ENCODE assay signal across 20 cellular contexts in genomic region chr6:165959627-165960026, GRCh38.
A peak's percentile ranks its signal among the peaks of the same experiment; 100 is the strongest.
DNase-seq lines count a peak whose midpoint lies in the region; ATAC-seq, FAIRE-seq and TF ChIP-seq lines count a peak whose summit lies in the region.
"Had no signal": no experiment of that assay in that cellular context is flagged by ENCODE, and none has a peak within 500 bp of the region (broad histone marks: within the 10 kb centered on the region; RNA-seq: fewer than 3 reads in every experiment).

No MANE protein-coding gene starts in this region.

- POLR2A ChIA-PET in A549 (lab: Yijun Ruan, JAX) = no interaction called here

- no peak for TF ChIP-seq EP300 in A549 (IDR thresholded peaks at IDR 0.05)

- intact Hi-C loops in posterior vena cava (cut with DNase I) = no loop called here

- no peak overlapping the region for H3K4me3 ChIP-seq in A549
- H3K4me3 ChIP-seq: BLaER1 had no signal

- FAIRE-seq in A549 (lab: Jason Lieb, UNC) = no peak
- FAIRE-seq: D721Med, G401.6, GM12891, GM19239 had no signal

- CTCF ChIA-PET in A549 (lab: Yijun Ruan, JAX) = interaction anchor here (1.3 kb wide), 1 partner anchor 138 kb away, joined by 7 read pairs; no protein-coding TSS in a partner anchor

- TF ChIP-seq POLR2A in A549 (IDR thresholded peaks at IDR 0.05; ENCODE audit: low read length) = no peak

- 86% methylated on average over 5 of the region's 5 CpGs for WGBS in A549 (ENCODE audit: missing lambda C conversion rate)

- peak overlapping the region in 1 of 2 experiments; percentile 42; a peak in 1 of 6 replicates for H3K27ac ChIP-seq in A549
- H3K27ac ChIP-seq: 22Rv1, BLaER1 had no signal

- TF ChIP-seq CTCF in A549 (IDR thresholded peaks at IDR 0.05) = no peak

- no peak; a peak in 1 of 6 replicates for ATAC-seq in A549

- 0 out of 3 replicates have a peak overlapping the region, but pooled peaks have one; percentile 4 for H3K4me2 ChIP-seq in A549
- H3K4me2 ChIP-seq: BLaER1 had no signal

- no peak for TF ChIP-seq RAD21 in A549 (conservative IDR thresholded peaks at IDR 0.05 in 1 of 2, IDR thresholded peaks at IDR 0.05 in 1 of 2)

- H3K9me3 ChIP-seq in A549 = no peaks in the 10 kb centered on the region
- H3K9me3 ChIP-seq: BE2C had no signal

- DNase-seq in A549 (ENCODE audit: low read depth in 1 of 2, low spot score in 1 of 2) (no peak), posterior vena cava (ENCODE audit: low spot score) (peak; percentile 58), hypothalamus (lab: John Stamatoyannopoulos, UW) (no peak), hippocampal formation (lab: John Stamatoyannopoulos, UW) (no peak)
- DNase-seq: ACHN; BE2C; C1 segment of cervical spinal cord; CD4-positive, alpha-beta memory T cell; CD4-positive, CD25-positive, alpha-beta regulatory T cell; CD8-positive, alpha-beta memory T cell; COR-L47; DMS79 treated with DMSO at 0.1 percent for 48 hours; GF-D8 had no signal

- H3K4me1 ChIP-seq in A549 = peaks cover 81% of the 10 kb centered on the region
- H3K4me1 ChIP-seq: BE2C, BLaER1 had no signal

TF ChIP-seq in A549, 52 proteins besides CTCF, POLR2A, EP300 and RAD21:
- TF ChIP-seq JUNB (IDR thresholded peaks at IDR 0.05) (no peak), SMC3 (IDR thresholded peaks at IDR 0.05) (no peak), HEYL (CRISPR knock-in tag; IDR thresholded peaks at IDR 0.05) (no peak), NR3C1 (IDR thresholded peaks at IDR 0.05) (no peak), EHF (CRISPR knock-in tag; IDR thresholded peaks at IDR 0.05) (no peak), CHD4 (IDR thresholded peaks at IDR 0.05; ENCODE audit: borderline replicate concordance) (no peak), CEBPB (IDR thresholded peaks at IDR 0.05) (no peak), NFE2L2 (conservative IDR thresholded peaks at IDR 0.05; ENCODE audit: low read length) (no peak), ESRRA (IDR thresholded peaks at IDR 0.05; ENCODE audit: borderline replicate concordance, low read length) (no peak), CBX2 (IDR thresholded peaks at IDR 0.05; ENCODE audit: borderline replicate concordance, low read depth) (no peak), MYC (IDR thresholded peaks at IDR 0.05; ENCODE audit: borderline replicate concordance, low read length) (no peak), JUN (IDR thresholded peaks at IDR 0.05) (no peak), RARB (CRISPR knock-in tag; IDR thresholded peaks at IDR 0.05) (no peak), KDM5A (IDR thresholded peaks at IDR 0.05) (no peak), RCOR1 (IDR thresholded peaks at IDR 0.05; ENCODE audit: low read depth, low read length) (no peak), HOXA7 (CRISPR knock-in tag; IDR thresholded peaks at IDR 0.05) (no peak), CBX8 (IDR thresholded peaks at IDR 0.05) (no peak)
- TF ChIP-seq, protein P1, sequence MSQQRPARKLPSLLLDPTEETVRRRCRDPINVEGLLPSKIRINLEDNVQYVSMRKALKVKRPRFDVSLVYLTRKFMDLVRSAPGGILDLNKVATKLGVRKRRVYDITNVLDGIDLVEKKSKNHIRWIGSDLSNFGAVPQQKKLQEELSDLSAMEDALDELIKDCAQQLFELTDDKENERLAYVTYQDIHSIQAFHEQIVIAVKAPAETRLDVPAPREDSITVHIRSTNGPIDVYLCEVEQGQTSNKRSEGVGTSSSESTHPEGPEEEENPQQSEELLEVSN (IDR thresholded peaks at IDR 0.05; ENCODE audit: borderline replicate concordance, low read depth) = no peak
- TF ChIP-seq, protein P2, sequence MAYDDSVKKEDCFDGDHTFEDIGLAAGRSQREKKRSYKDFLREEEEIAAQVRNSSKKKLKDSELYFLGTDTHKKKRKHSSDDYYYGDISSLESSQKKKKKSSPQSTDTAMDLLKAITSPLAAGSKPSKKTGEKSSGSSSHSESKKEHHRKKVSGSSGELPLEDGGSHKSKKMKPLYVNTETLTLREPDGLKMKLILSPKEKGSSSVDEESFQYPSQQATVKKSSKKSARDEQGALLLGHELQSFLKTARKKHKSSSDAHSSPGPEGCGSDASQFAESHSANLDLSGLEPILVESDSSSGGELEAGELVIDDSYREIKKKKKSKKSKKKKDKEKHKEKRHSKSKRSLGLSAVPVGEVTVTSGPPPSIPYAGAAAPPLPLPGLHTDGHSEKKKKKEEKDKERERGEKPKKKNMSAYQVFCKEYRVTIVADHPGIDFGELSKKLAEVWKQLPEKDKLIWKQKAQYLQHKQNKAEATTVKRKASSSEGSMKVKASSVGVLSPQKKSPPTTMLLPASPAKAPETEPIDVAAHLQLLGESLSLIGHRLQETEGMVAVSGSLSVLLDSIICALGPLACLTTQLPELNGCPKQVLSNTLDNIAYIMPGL (CRISPR knock-in tag; IDR thresholded peaks at IDR 0.05; ENCODE audit: borderline replicate concordance) = no peak

TF ChIP-seq in PFSK-1, 5 proteins besides CTCF, POLR2A, EP300 and RAD21:
- TF ChIP-seq REST (IDR thresholded peaks at IDR 0.05; ENCODE audit: insufficient read depth in 1 of 2, low read depth in 2 of 2, low read length in 2 of 2) (no peak), TAF1 (IDR thresholded peaks at IDR 0.05; ENCODE audit: borderline replicate concordance, insufficient read depth, low read length) (no peak), FOXP2 (optimal IDR thresholded peaks at IDR 0.05; ENCODE audit: borderline replicate concordance, extremely low read depth, extremely low read length, insufficient read depth) (no peak), SIN3A (IDR thresholded peaks at IDR 0.05; ENCODE audit: borderline replicate concordance, insufficient read depth, low read length) (no peak), POLR2AphosphoS5 (IDR thresholded peaks at IDR 0.05; ENCODE audit: low read depth, low read length) (peak; percentile 67; the same call in 1 of the 2 replicates)
